8 cellular contexts compared by ENCODE assay signal in genomic region chr15:70098461-70099166, GRCh38. TPM values are rescaled to one million over a fixed set of nuclear protein-coding genes. Genes with fewer than 3 reads are reported as not detected.
DNase-seq lines count a peak whose midpoint lies in the region; ATAC-seq and TF ChIP-seq lines count a peak whose summit lies in the region.

No MANE protein-coding gene starts in this region.

- peak overlapping the region; percentile 98 to 100 (median 98) for H3K27ac Mint-ChIP-seq in naive thymus-derived CD8-positive, alpha-beta T cell
- H3K27ac Mint-ChIP-seq in type B pancreatic cell: peak overlapping the region; percentile 99

- peaks cover 0 to 6% (median 0%) of the 10 kb centered on the region in 9 donors for H3K9me3 Mint-ChIP-seq in naive thymus-derived CD8-positive, alpha-beta T cell
- H3K9me3 Mint-ChIP-seq in type B pancreatic cell: no peaks in the 10 kb centered on the region

- peaks cover 33 to 61% (median 45%) of the 10 kb centered on the region in 4 donors for H3K4me1 Mint-ChIP-seq in naive thymus-derived CD8-positive, alpha-beta T cell
- H3K4me1 Mint-ChIP-seq in type B pancreatic cell (ENCODE audit: unreplicated experiment): peaks cover 25% of the 10 kb centered on the region

- peak overlapping the region; percentile 89 to 100 (median 98) for H3K4me3 Mint-ChIP-seq in naive thymus-derived CD8-positive, alpha-beta T cell
- peak overlapping the region; percentile 99 for H3K4me3 Mint-ChIP-seq in type B pancreatic cell

- H3K27me3 ChIP-seq in Loucy (ENCODE audit: insufficient read depth, low read length, poor library complexity, severe bottlenecking): no peaks in the 10 kb centered on the region
- H3K27me3 ChIP-seq in esophagus muscularis mucosa: no peaks in the 10 kb centered on the region

- H3F3A ChIP-seq in Loucy (ENCODE audit: low read depth): no peaks in the 10 kb centered on the region; the same call in 1 of the 2 replicates

- no peak overlapping the region for H2AFZ ChIP-seq in Loucy (ENCODE audit: low read length)

- no peaks in the 10 kb centered on the region for H3K9me2 ChIP-seq in Loucy (replicated peaks; ENCODE audit: low read depth, low read length)

- POLR2A ChIA-PET in naive thymus-derived CD8-positive, alpha-beta T cell (lab: Charles Lee): interaction anchor here (1.0 to 6.2 kb wide), 21 partner anchors 12 to 1279 kb away, joined by 3 to 138 read pairs (median 8); partner anchors contain the start of gene RPLP1

- DNase-seq in ELF-1 (ENCODE audit: low read depth, low spot score) (peak; percentile 89), activated T-cell treated with anti-CD3 and anti-CD28 coated beads for 1 hour (ENCODE audit: low read depth) (peak; percentile 23), esophagus muscularis mucosa (ENCODE audit: extremely low spot score) (no peak), type B pancreatic cell (ENCODE audit: extremely low spot score, unreplicated experiment) (peak; percentile 78)
- DNase-seq in naive thymus-derived CD8-positive, alpha-beta T cell: peak; percentile 21 to 66 (median 39)

- H3K4me1 ChIP-seq in Loucy (ENCODE audit: insufficient read depth, low read length, poor library complexity, severe bottlenecking): peaks cover 48% of the 10 kb centered on the region
- H3K4me1 ChIP-seq in esophagus muscularis mucosa: peaks cover 55 to 66% (median 63%) of the 10 kb centered on the region in 4 donors

- TF ChIP-seq CTCF in Loucy (conservative IDR thresholded peaks at IDR 0.05; ENCODE audit: low read length): no peak
- TF ChIP-seq CTCF in esophagus muscularis mucosa (IDR thresholded peaks at IDR 0.05): no peak
- TF ChIP-seq CTCF in type B pancreatic cell (conservative IDR thresholded peaks at IDR 0.05): no peak

- peak overlapping the region; percentile 93 for H3K9ac ChIP-seq in Loucy (ENCODE audit: low read depth, low read length, poor library complexity, severe bottlenecking)

- peaks cover 0 to 6% (median 2%) of the 10 kb centered on the region in 3 donors for H3K36me3 Mint-ChIP-seq in naive thymus-derived CD8-positive, alpha-beta T cell
- H3K36me3 Mint-ChIP-seq in type B pancreatic cell: peaks cover 10% of the 10 kb centered on the region

- no peak for TF ChIP-seq EP300 in esophagus muscularis mucosa (IDR thresholded peaks at IDR 0.05)

- no peaks in the 10 kb centered on the region for H3K9me3 ChIP-seq in Loucy (ENCODE audit: insufficient read depth, low read depth, low read length)
- H3K9me3 ChIP-seq in esophagus muscularis mucosa: no peaks in the 10 kb centered on the region

- TF ChIP-seq POLR2A in esophagus muscularis mucosa (IDR thresholded peaks at IDR 0.05; ENCODE audit: low read depth): no peak

- H3K36me3 ChIP-seq in Loucy (ENCODE audit: insufficient read depth, low read length) (peaks cover 4% of the 10 kb centered on the region; the same call in 1 of the 2 replicates), esophagus muscularis mucosa (no peaks in the 10 kb centered on the region)

- peak overlapping the region; percentile 89 for H3K4me2 ChIP-seq in Loucy (ENCODE audit: low read depth, low read length, poor library complexity, severe bottlenecking)

- no peak for ATAC-seq in naive thymus-derived CD8-positive, alpha-beta T cell
- ATAC-seq in GM19023 (IDR thresholded peaks at IDR 0.05; ENCODE audit: unreplicated experiment): no peak
- ATAC-seq in HG03045 (IDR thresholded peaks at IDR 0.05; ENCODE audit: unreplicated experiment): no peak

- H4K20me1 ChIP-seq in Loucy (ENCODE audit: insufficient read depth, low read length, poor library complexity, severe bottlenecking): peaks cover 31% of the 10 kb centered on the region

- 2% methylated on average over 13 of the region's 60 CpGs for WGBS in esophagus muscularis mucosa

- peaks cover 48% of the 10 kb centered on the region for H3K79me2 ChIP-seq in Loucy (ENCODE audit: insufficient read depth, low read length)

- peak overlapping the region; percentile 92 to 98 (median 96) for H3K27ac ChIP-seq in esophagus muscularis mucosa (replicated peaks in 1 of 4)

- H3K4me3 ChIP-seq in Loucy (ENCODE audit: low read length, poor library complexity, severe bottlenecking): peak overlapping the region; percentile 87
- H3K4me3 ChIP-seq in esophagus muscularis mucosa: peak overlapping the region; percentile 90 to 97 (median 94)

- peaks cover 0 to 11% (median 0%) of the 10 kb centered on the region in 5 donors for H3K27me3 Mint-ChIP-seq in naive thymus-derived CD8-positive, alpha-beta T cell
- peaks cover 19% of the 10 kb centered on the region for H3K27me3 Mint-ChIP-seq in type B pancreatic cell

- intact Hi-C loops in esophagus muscularis mucosa (cut with DNase I): loop anchor here (10.0 kb wide), 2 partner anchors 74 to 366 kb away; no protein-coding TSS in a partner anchor

RNA-seq across cellular contexts. Expression of gene TLE3, which starts 0.9 kb away (rescaled TPM):
- total RNA-seq in esophagus muscularis mucosa (10 to 100 TPM; 35.7 to 81.3 (median 59.2) TPM), type B pancreatic cell (ENCODE audit: low replicate concordance) (109 and 185 TPM in 2 replicates)
- 100 to 1,000 TPM; 123 to 135 TPM for total RNA-seq in naive thymus-derived CD8-positive, alpha-beta T cell
- 10 to 100 TPM in 2 of 3 donors, 1 to 10 TPM in 1; 9.9 to 32.6 (median 13.6) TPM for polyA plus RNA-seq in naive thymus-derived CD8-positive, alpha-beta T cell
